Comparison of ENCODE assay signal across 20 cellular contexts in the genomic region with DNA sequence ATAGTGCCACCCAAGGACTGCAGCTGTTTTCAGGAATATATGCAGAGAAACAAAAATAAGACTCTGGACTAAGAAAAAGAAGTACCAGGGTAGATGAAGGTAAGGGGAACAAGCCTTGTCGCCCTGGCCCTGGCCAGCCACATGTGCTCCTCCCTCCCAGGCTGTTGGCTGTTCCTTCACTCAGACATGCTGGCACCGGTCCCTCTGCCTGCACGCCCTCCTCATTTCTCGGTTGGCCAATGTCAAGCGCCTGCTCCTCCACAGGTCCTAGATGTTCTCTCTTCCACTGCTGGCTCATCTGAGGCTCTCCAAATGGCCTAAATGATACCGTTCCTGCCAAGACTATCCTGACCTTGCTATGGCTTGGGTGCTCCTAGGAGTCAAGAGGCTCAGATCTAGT.
DNase-seq lines count a peak whose midpoint lies in the region; ATAC-seq, FAIRE-seq and TF ChIP-seq lines count a peak whose summit lies in the region.
"Had no signal": no experiment of that assay in that cellular context is flagged by ENCODE, and none has a peak within 500 bp of the region (broad histone marks: within the 10 kb centered on the region; RNA-seq: fewer than 3 reads in every experiment).

No MANE protein-coding gene starts in this region.

- H3K9me3 ChIP-seq in left ventricle myocardium inferior (replicated peaks), result peaks cover 14% of the 10 kb centered on the region
- H3K9me3 ChIP-seq in A673 (ENCODE audit: low read depth, low read length, poor library complexity, severe bottlenecking), result no peaks in the 10 kb centered on the region
- no peaks in the 10 kb centered on the region for H3K9me3 ChIP-seq in pancreas
- H3K9me3 ChIP-seq: SJCRH30 had no signal

- H3K4me3 ChIP-seq in left ventricle myocardium inferior, result no peak overlapping the region
- H3K4me3 ChIP-seq in A673 (ENCODE audit: low read depth, low read length, poor library complexity, severe bottlenecking), result no peak overlapping the region
- H3K4me3 ChIP-seq in pancreas, result no peak overlapping the region
- H3K4me3 ChIP-seq: SJCRH30 had no signal

- intact Hi-C loops in Right ventricle myocardium inferior (cut with DNase I), result no loop called here
- intact Hi-C loops in cardiac septum (cut with DNase I), result no loop called here
- intact Hi-C loops in left ventricle myocardium inferior (cut with micrococcal nuclease), result no loop called here
- intact Hi-C loops in sciatic nerve (cut with DNase I), result no loop called here
- intact Hi-C loops in A673 (cut with micrococcal nuclease; ENCODE audit: unreplicated experiment), result no loop called here
- intact Hi-C loops in pancreas (cut with DNase I), result no loop called here

- H3K27me3 ChIP-seq in left ventricle myocardium inferior (ENCODE audit: low read depth) (no peaks in the 10 kb centered on the region), A673 (replicated peaks; ENCODE audit: insufficient read depth, low read depth, low read length, poor library complexity) (no peaks in the 10 kb centered on the region), pancreas (no peaks in the 10 kb centered on the region)
- H3K27me3 ChIP-seq: SJCRH30 had no signal

- DNase-seq in Right ventricle myocardium inferior (ENCODE audit: missing footprints) (peak; percentile 73), cardiac septum (ENCODE audit: low spot score) (no peak), left ventricle myocardium inferior (peak; percentile 33), sciatic nerve (ENCODE audit: low spot score) (no peak), NCI-H774 (lab: John Stamatoyannopoulos, UW) (no peak), A673 (ENCODE audit: low spot score) (no peak), DMS53 (lab: John Stamatoyannopoulos, UW) (no peak), pancreas (no peak)
- DNase-seq: 8988T; DMS79; NCI-H146; NCI-H2029; NCI-H226; NCI-H510A treated with DMSO at 0.1 percent for 48 hours; NCI-H748 treated with DMSO at 0.1 percent for 48 hours; NK-92 treated with Interleukin-12 subunit alpha and Interleukin-12 subunit beta, amount 100 ng/mL, for 24 hours; SJCRH30 had no signal

- BruUV-seq in A673 (replicated peaks; lab: Mats Ljungman, UMichigan), result no TSS peak

- peak; percentile 49 for ATAC-seq in Right ventricle myocardium inferior
- peak; percentile 47 for ATAC-seq in sciatic nerve
- no peak for ATAC-seq in pancreas

- FAIRE-seq in pancreas (lab: Jason Lieb, UNC), result no peak
- FAIRE-seq: GM19239, H1 had no signal

- CTCF ChIA-PET in A673 (lab: Charles Lee), result no interaction called here

- H3K27ac ChIP-seq in left ventricle myocardium inferior (replicated peaks) (no peak overlapping the region), A673 (ENCODE audit: low read depth, low read length, poor library complexity, severe bottlenecking) (no peak overlapping the region), pancreas (no peak overlapping the region)
- H3K27ac ChIP-seq: RWPE1, SJCRH30 had no signal

- H3K36me3 ChIP-seq in left ventricle myocardium inferior (no peaks in the 10 kb centered on the region), A673 (ENCODE audit: insufficient read depth, low read length, poor library complexity, severe bottlenecking) (no peaks in the 10 kb centered on the region), pancreas (no peaks in the 10 kb centered on the region)
- H3K36me3 ChIP-seq: SJCRH30 had no signal

- H3K4me1 ChIP-seq in left ventricle myocardium inferior (peaks cover 35% of the 10 kb centered on the region), A673 (ENCODE audit: insufficient read depth, low read length, poor library complexity, severe bottlenecking) (no peaks in the 10 kb centered on the region), pancreas (no peaks in the 10 kb centered on the region)
- H3K4me1 ChIP-seq: SJCRH30 had no signal

- no peak for TF ChIP-seq CTCF in left ventricle myocardium inferior (IDR thresholded peaks at IDR 0.05; ENCODE audit: borderline replicate concordance)
- TF ChIP-seq CTCF in A673 (conservative IDR thresholded peaks at IDR 0.05; ENCODE audit: low read depth, low read length), result no peak
- no peak for TF ChIP-seq CTCF in pancreas (IDR thresholded peaks at IDR 0.05)

- POLR2A ChIA-PET in A673 (lab: Charles Lee; ENCODE audit: low non-redundant PET), result no interaction called here

- 91 to 95% methylated on average over 6 of the region's 6 CpGs for WGBS in pancreas, 2 donors

Comparison
In these comparisons a context has a peak if more than half of its experiments do, and no peak if none do; other contexts are left out.
1. DNase-seq: peak in Right ventricle myocardium inferior (single experiment) and left ventricle myocardium inferior (single experiment); none in cardiac septum (single experiment), sciatic nerve (single experiment), NCI-H774 (single experiment), A673 (single experiment), DMS53 (single experiment) and pancreas (0 of 6).
2. ATAC-seq: peak in Right ventricle myocardium inferior (single experiment) and sciatic nerve (single experiment); none in pancreas (0 of 4).